14 cellular contexts compared by ENCODE assay signal in genomic region chr9:128101690-128102089, GRCh38. TPM values are rescaled to one million over a fixed set of nuclear protein-coding genes. Genes with fewer than 3 reads are reported as not detected.
DNase-seq lines count a peak whose midpoint lies in the region; ATAC-seq and TF ChIP-seq lines count a peak whose summit lies in the region.
"Had no signal": no experiment of that assay in that cellular context is flagged by ENCODE, and none has a peak within 500 bp of the region (broad histone marks: within the 10 kb centered on the region; RNA-seq: fewer than 3 reads in every experiment).

No MANE protein-coding gene starts in this region.

- no peaks in the 10 kb centered on the region for H3K27me3 ChIP-seq in vagina
- H3K27me3 ChIP-seq: dorsolateral prefrontal cortex had no signal

- peak overlapping the region; percentile 91 for H3K27ac ChIP-seq in vagina

- H3K4me1 Mint-ChIP-seq in activated naive CD8-positive, alpha-beta T cell treated with anti-CD3 and anti-CD28 coated beads for 36 hours: peaks cover 53% of the 10 kb centered on the region
- peaks cover 54% of the 10 kb centered on the region for H3K4me1 Mint-ChIP-seq in activated naive CD8-positive, alpha-beta T cell treated with anti-CD3 and anti-CD28 coated beads, Interleukin-2, amount 50 U/mL, for 24 hours
- peaks cover 64% of the 10 kb centered on the region for H3K4me1 Mint-ChIP-seq in activated CD4-positive, alpha-beta memory T cell treated with anti-CD3 and anti-CD28 coated beads, Interleukin-2, amount 10 ng/mL, durations not matched to agents 7 days and 5 days

- DNase-seq in activated naive CD8-positive, alpha-beta T cell treated with anti-CD3 and anti-CD28 coated beads for 36 hours: no peak
- no peak for DNase-seq in activated naive CD8-positive, alpha-beta T cell treated with anti-CD3 and anti-CD28 coated beads, Interleukin-2, amount 50 U/mL, for 24 hours
- DNase-seq in mucosa of descending colon: peak in 2 of 3 donors; percentile 25 to 37
- DNase-seq in vagina (ENCODE audit: extremely low spot score in 2 of 2): no peak
- no peak for DNase-seq in activated CD4-positive, alpha-beta memory T cell treated with anti-CD3 and anti-CD28 coated beads, Interleukin-2, amount 10 ng/mL, durations not matched to agents 7 days and 5 days
- DNase-seq in glomerular visceral epithelial cell (ENCODE audit: extremely low spot score): no peak
- DNase-seq: Calu3, dorsolateral prefrontal cortex, MV-4-11, natural killer cell, NCI-H226, small intestine, SW 1271 had no signal

- no peak for TF ChIP-seq POLR2A in vagina (IDR thresholded peaks at IDR 0.05)

- ATAC-seq in activated naive CD8-positive, alpha-beta T cell treated with anti-CD3 and anti-CD28 coated beads, Interleukin-2, amount 50 U/mL, for 24 hours: no peak
- ATAC-seq in mucosa of descending colon: no peak
- ATAC-seq: natural killer cell had no signal

- no peaks in the 10 kb centered on the region for H3K9me3 Mint-ChIP-seq in activated naive CD8-positive, alpha-beta T cell treated with anti-CD3 and anti-CD28 coated beads for 36 hours
- no peaks in the 10 kb centered on the region for H3K9me3 Mint-ChIP-seq in activated naive CD8-positive, alpha-beta T cell treated with anti-CD3 and anti-CD28 coated beads, Interleukin-2, amount 50 U/mL, for 24 hours
- H3K9me3 Mint-ChIP-seq in activated CD4-positive, alpha-beta memory T cell treated with anti-CD3 and anti-CD28 coated beads, Interleukin-2, amount 10 ng/mL, durations not matched to agents 7 days and 5 days: no peaks in the 10 kb centered on the region
- H3K9me3 Mint-ChIP-seq: natural killer cell had no signal

- CTCF ChIA-PET in activated CD4-positive, alpha-beta memory T cell treated with anti-CD3 and anti-CD28 coated beads, Interleukin-2, amount 10 ng/mL, durations not matched to agents 7 days and 5 days (lab: Charles Lee): no interaction called here

- H3K4me3 ChIP-seq in mucosa of descending colon (no peak overlapping the region), vagina (no peak overlapping the region)
- H3K4me3 ChIP-seq: thoracic aorta had no signal

- H3K4me3 Mint-ChIP-seq in activated naive CD8-positive, alpha-beta T cell treated with anti-CD3 and anti-CD28 coated beads for 36 hours: no peak overlapping the region
- H3K4me3 Mint-ChIP-seq in activated naive CD8-positive, alpha-beta T cell treated with anti-CD3 and anti-CD28 coated beads, Interleukin-2, amount 50 U/mL, for 24 hours: no peak overlapping the region
- no peak overlapping the region for H3K4me3 Mint-ChIP-seq in activated CD4-positive, alpha-beta memory T cell treated with anti-CD3 and anti-CD28 coated beads, Interleukin-2, amount 10 ng/mL, durations not matched to agents 7 days and 5 days
- H3K4me3 Mint-ChIP-seq: natural killer cell had no signal

- peaks cover 7% of the 10 kb centered on the region for H3K36me3 Mint-ChIP-seq in activated naive CD8-positive, alpha-beta T cell treated with anti-CD3 and anti-CD28 coated beads for 36 hours
- peaks cover 26% of the 10 kb centered on the region for H3K36me3 Mint-ChIP-seq in activated naive CD8-positive, alpha-beta T cell treated with anti-CD3 and anti-CD28 coated beads, Interleukin-2, amount 50 U/mL, for 24 hours (ENCODE audit: low read depth)
- peaks cover 44% of the 10 kb centered on the region for H3K36me3 Mint-ChIP-seq in activated CD4-positive, alpha-beta memory T cell treated with anti-CD3 and anti-CD28 coated beads, Interleukin-2, amount 10 ng/mL, durations not matched to agents 7 days and 5 days (ENCODE audit: low read depth)
- H3K36me3 Mint-ChIP-seq: natural killer cell had no signal

- H3K4me1 ChIP-seq in mucosa of descending colon (ENCODE audit: low read depth) (peaks cover 49% of the 10 kb centered on the region), vagina (peaks cover 70% of the 10 kb centered on the region)

- H3K36me3 ChIP-seq in mucosa of descending colon (ENCODE audit: low read depth): peaks cover 15% of the 10 kb centered on the region
- peaks cover 0 to 46% of the 10 kb centered on the region in 2 donors for H3K36me3 ChIP-seq in vagina

- TF ChIP-seq CTCF in mucosa of descending colon (IDR thresholded peaks at IDR 0.05): no peak
- TF ChIP-seq CTCF in vagina (IDR thresholded peaks at IDR 0.05): no peak

- intact Hi-C loops in mucosa of descending colon (cut with DNase I, micrococcal nuclease) (no loop called here), vagina (cut with DNase I) (no loop called here)

- H3K27me3 Mint-ChIP-seq in activated naive CD8-positive, alpha-beta T cell treated with anti-CD3 and anti-CD28 coated beads for 36 hours: no peaks in the 10 kb centered on the region
- H3K27me3 Mint-ChIP-seq in activated naive CD8-positive, alpha-beta T cell treated with anti-CD3 and anti-CD28 coated beads, Interleukin-2, amount 50 U/mL, for 24 hours: no peaks in the 10 kb centered on the region
- no peaks in the 10 kb centered on the region for H3K27me3 Mint-ChIP-seq in activated CD4-positive, alpha-beta memory T cell treated with anti-CD3 and anti-CD28 coated beads, Interleukin-2, amount 10 ng/mL, durations not matched to agents 7 days and 5 days

- H3K27ac Mint-ChIP-seq in activated naive CD8-positive, alpha-beta T cell treated with anti-CD3 and anti-CD28 coated beads for 36 hours: peak overlapping the region; percentile 46
- no peak overlapping the region for H3K27ac Mint-ChIP-seq in activated naive CD8-positive, alpha-beta T cell treated with anti-CD3 and anti-CD28 coated beads, Interleukin-2, amount 50 U/mL, for 24 hours
- no peak overlapping the region for H3K27ac Mint-ChIP-seq in activated CD4-positive, alpha-beta memory T cell treated with anti-CD3 and anti-CD28 coated beads, Interleukin-2, amount 10 ng/mL, durations not matched to agents 7 days and 5 days

- POLR2A ChIA-PET in activated CD4-positive, alpha-beta memory T cell treated with anti-CD3 and anti-CD28 coated beads, Interleukin-2, amount 10 ng/mL, durations not matched to agents 7 days and 5 days (lab: Charles Lee): interaction anchor here (1.7 to 2.6 kb wide), 2 partner anchors 8 to 12 kb away, joined by 6 to 9 read pairs; no protein-coding TSS in a partner anchor

- H3K9me3 ChIP-seq in mucosa of descending colon (no peaks in the 10 kb centered on the region), vagina (no peaks in the 10 kb centered on the region)
- H3K9me3 ChIP-seq: thoracic aorta had no signal

RNA-seq across cellular contexts. Expression of gene PTGES2, which starts 25.8 kb away (rescaled TPM):
- 10 to 100 TPM; 63.3 to 66.1 TPM for total RNA-seq in activated naive CD8-positive, alpha-beta T cell treated with anti-CD3 and anti-CD28 coated beads for 36 hours
- total RNA-seq in mucosa of descending colon (10 to 100 TPM; 65.3 to 99.7 (median 90.6) TPM), vagina (101 TPM)
- 10 to 100 TPM; 35.6 to 38.1 TPM for total RNA-seq in activated CD4-positive, alpha-beta memory T cell treated with anti-CD3 and anti-CD28 coated beads, Interleukin-2, amount 10 ng/mL, durations not matched to agents 7 days and 5 days

RNA-seq across cellular contexts. Expression of gene SLC25A25, which starts 33.7 kb away (rescaled TPM):
- 10 to 100 TPM; 13.0 to 14.5 TPM for total RNA-seq in activated naive CD8-positive, alpha-beta T cell treated with anti-CD3 and anti-CD28 coated beads for 36 hours
- total RNA-seq in mucosa of descending colon (10 to 100 TPM; 19.1 to 27.3 (median 21.3) TPM), vagina (44.4 TPM)
- 10 to 100 TPM; 21.3 to 22.2 TPM for total RNA-seq in activated CD4-positive, alpha-beta memory T cell treated with anti-CD3 and anti-CD28 coated beads, Interleukin-2, amount 10 ng/mL, durations not matched to agents 7 days and 5 days

RNA-seq across cellular contexts. Expression of gene NAIF1, which starts 34.6 kb away (rescaled TPM):
- total RNA-seq in activated naive CD8-positive, alpha-beta T cell treated with anti-CD3 and anti-CD28 coated beads for 36 hours: 10 to 100 TPM; 11.2 to 12.0 TPM
- 10 to 100 TPM; 10.4 to 12.6 (median 11.9) TPM for total RNA-seq in mucosa of descending colon
- total RNA-seq in vagina: 13.3 TPM
- total RNA-seq in activated CD4-positive, alpha-beta memory T cell treated with anti-CD3 and anti-CD28 coated beads, Interleukin-2, amount 10 ng/mL, durations not matched to agents 7 days and 5 days: 10 to 100 TPM; 12.0 to 14.1 TPM

RNA-seq across cellular contexts. Expression of gene LCN2, which starts 47.6 kb away (rescaled TPM):
- not detected for total RNA-seq in activated naive CD8-positive, alpha-beta T cell treated with anti-CD3 and anti-CD28 coated beads for 36 hours
- 100 to 1,000 TPM in 1 of 3 donors, 10 to 100 TPM in 2; 16.8 to 456 (median 20.5) TPM for total RNA-seq in mucosa of descending colon
- 136 TPM for total RNA-seq in vagina
- not detected for total RNA-seq in activated CD4-positive, alpha-beta memory T cell treated with anti-CD3 and anti-CD28 coated beads, Interleukin-2, amount 10 ng/mL, durations not matched to agents 7 days and 5 days
- total RNA-seq: thoracic aorta had no signal

RNA-seq across cellular contexts. Expression of gene BBLN, which starts 58.4 kb away (rescaled TPM):
- total RNA-seq in activated naive CD8-positive, alpha-beta T cell treated with anti-CD3 and anti-CD28 coated beads for 36 hours: 10 to 100 TPM; 74.1 to 77.3 TPM
- total RNA-seq in mucosa of descending colon (10 to 100 TPM; 33.7 to 46.8 (median 37.6) TPM), vagina (134 TPM)
- 10 to 100 TPM; 91.3 to 94.1 TPM for total RNA-seq in activated CD4-positive, alpha-beta memory T cell treated with anti-CD3 and anti-CD28 coated beads, Interleukin-2, amount 10 ng/mL, durations not matched to agents 7 days and 5 days

Comparison
In these comparisons a context has a peak if more than half of its experiments do, and no peak if none do; other contexts are left out.
1. DNase-seq: peak in mucosa of descending colon (2 of 3); none in activated naive CD8-positive, alpha-beta T cell treated with anti-CD3 and anti-CD28 coated beads for 36 hours (single experiment), activated naive CD8-positive, alpha-beta T cell treated with anti-CD3 and anti-CD28 coated beads, Interleukin-2, amount 50 U/mL, for 24 hours (single experiment), vagina (0 of 2), activated CD4-positive, alpha-beta memory T cell treated with anti-CD3 and anti-CD28 coated beads, Interleukin-2, amount 10 ng/mL, durations not matched to agents 7 days and 5 days (single experiment) and glomerular visceral epithelial cell (single experiment).